ENCODE assay signal across 15 cellular contexts in genomic region chr9:131650254-131650653, GRCh38.
DNase-seq lines count a peak whose midpoint lies in the region; ATAC-seq and TF ChIP-seq lines count a peak whose summit lies in the region.
"Had no signal": no experiment of that assay in that cellular context is flagged by ENCODE, and none has a peak within 500 bp of the region (broad histone marks: within the 10 kb centered on the region; RNA-seq: fewer than 3 reads in every experiment).

No MANE protein-coding gene starts in this region.

- no peak overlapping the region for H3K4me3 ChIP-seq in BLaER1 treated with 17β-estradiol and CSF1 and Interleukin-3, amounts not matched to agents 10 nM and 100 nM
- H3K4me3 ChIP-seq in foreskin fibroblast (ENCODE audit: low read depth in 1 of 2, low read length in 2 of 2), result no peak overlapping the region
- no peak overlapping the region for H3K4me3 ChIP-seq in PC-3 (ENCODE audit: low read length)
- H3K4me3 ChIP-seq: hepatocyte, neural progenitor cell had no signal

- TF ChIP-seq CTCF in foreskin fibroblast (IDR thresholded peaks at IDR 0.05; ENCODE audit: low read depth, low read length) (no peak), PC-3 (conservative IDR thresholded peaks at IDR 0.05; ENCODE audit: low read depth, low read length) (no peak)

- no peaks in the 10 kb centered on the region for H3K27me3 ChIP-seq in BLaER1 treated with 17β-estradiol and CSF1 and Interleukin-3, amounts not matched to agents 10 nM and 100 nM
- no peaks in the 10 kb centered on the region for H3K27me3 ChIP-seq in PC-3 (ENCODE audit: low read length)
- H3K27me3 ChIP-seq: hepatocyte, neural progenitor cell had no signal

- no peak overlapping the region for H2AFZ ChIP-seq in PC-3 (ENCODE audit: low read length)
- H2AFZ ChIP-seq: hepatocyte, neural progenitor cell had no signal

- H3K27me3 Mint-ChIP-seq in T-cell, result no peaks in the 10 kb centered on the region
- H3K27me3 Mint-ChIP-seq: brain had no signal

- no peaks in the 10 kb centered on the region for H3K9me2 ChIP-seq in PC-3 (replicated peaks; ENCODE audit: low read length)

- CTCF ChIA-PET in T-cell (lab: Charles Lee) (interaction anchor here in 1 of 2 donors (0.5 kb wide), 1 partner anchor 16 kb away, joined by 8 read pairs; no protein-coding TSS in a partner anchor), PC-3 (lab: Charles Lee) (no interaction called here)

- ATAC-seq in T-cell (replicated peaks in 1 of 4) (no peak), sciatic nerve (peak; percentile 70), PC-3 (no peak), GM18873 (IDR thresholded peaks at IDR 0.05; ENCODE audit: low FRiP score, unreplicated experiment) (no peak)
- ATAC-seq: HCT116 had no signal

- H3K36me3 Mint-ChIP-seq in T-cell, result peaks cover 33% of the 10 kb centered on the region

- DNase-seq in T-cell (no peak), foreskin fibroblast (peak; percentile 93 to 94), sciatic nerve (ENCODE audit: low spot score) (no peak), NCI-H2107 treated with DMSO at 0.1 percent for 48 hours (lab: John Stamatoyannopoulos, UW; ENCODE audit: unreplicated experiment) (no peak), D341Med (ENCODE audit: low spot score) (no peak), PC-3 (no peak)
- DNase-seq: activated CD4-positive, alpha-beta T cell treated with anti-CD3 and anti-CD28 coated beads, Interleukin-2, amount 50 U/mL, for 48 hours; NCI-H1930; SHP77 treated with DMSO at 0.1 percent for 48 hours had no signal

- H3K79me2 ChIP-seq in PC-3 (ENCODE audit: low read length), result peaks cover 4% of the 10 kb centered on the region; the same call in 1 of the 2 replicates

- no peaks in the 10 kb centered on the region for H3K9me3 ChIP-seq in BLaER1 treated with 17β-estradiol and CSF1 and Interleukin-3, amounts not matched to agents 10 nM and 100 nM (replicated peaks in 1 of 11)
- no peaks in the 10 kb centered on the region for H3K9me3 ChIP-seq in PC-3 (ENCODE audit: low read length)

- H3K4me1 Mint-ChIP-seq in T-cell, result peaks cover 29 to 62% (median 53%) of the 10 kb centered on the region in 3 donors

- H3K27ac ChIP-seq in BLaER1 treated with 17β-estradiol and CSF1 and Interleukin-3, amounts not matched to agents 10 nM and 100 nM, result peak overlapping the region; percentile 5 to 81 (median 55); a peak in 19 of 22 replicates
- H3K27ac ChIP-seq in PC-3 (ENCODE audit: low read length), result no peak overlapping the region
- H3K27ac ChIP-seq: neural progenitor cell had no signal

- H3K4me1 ChIP-seq in BLaER1 treated with 17β-estradiol and CSF1 and Interleukin-3, amounts not matched to agents 10 nM and 100 nM, result peaks cover 11 to 92% (median 60%) of the 10 kb centered on the region in 10 experiments
- peaks cover 8% of the 10 kb centered on the region for H3K4me1 ChIP-seq in PC-3 (ENCODE audit: insufficient read depth, low read length)

- H3K9me3 Mint-ChIP-seq in T-cell, result no peaks in the 10 kb centered on the region
- H3K9me3 Mint-ChIP-seq: brain, neural progenitor cell had no signal

- no peak overlapping the region for H3K4me3 Mint-ChIP-seq in T-cell
- H3K4me3 Mint-ChIP-seq: brain, neural progenitor cell had no signal

- POLR2A ChIA-PET in T-cell (lab: Charles Lee), result interaction anchor here in 1 of 2 donors (0.9 kb wide), 1 partner anchor 18 kb away, joined by 4 read pairs; no protein-coding TSS in a partner anchor
- POLR2A ChIA-PET in PC-3 (lab: Charles Lee; ENCODE audit: unreplicated experiment), result no interaction called here

- H3K9ac ChIP-seq in BLaER1 treated with 17β-estradiol and CSF1 and Interleukin-3, amounts not matched to agents 10 nM and 100 nM, result peak overlapping the region in 3 of 11 experiments; percentile 1 to 53 (median 3); a peak in 3 of 22 replicates
- no peak overlapping the region for H3K9ac ChIP-seq in PC-3 (ENCODE audit: low read length)
- H3K9ac ChIP-seq: neural progenitor cell had no signal

- peak overlapping the region; percentile 31 to 44 for H3K27ac Mint-ChIP-seq in T-cell
- H3K27ac Mint-ChIP-seq: neural progenitor cell had no signal

- H3F3A ChIP-seq in PC-3 (ENCODE audit: low read length, unreplicated experiment), result no peaks in the 10 kb centered on the region

- BruUV-seq in PC-3 (replicated peaks; lab: Mats Ljungman, UMichigan), result no TSS peak

- peaks cover 4 to 82% (median 29%) of the 10 kb centered on the region in 11 experiments; a peak in 11 of 22 replicates for H4K20me1 ChIP-seq in BLaER1 treated with 17β-estradiol and CSF1 and Interleukin-3, amounts not matched to agents 10 nM and 100 nM
- H4K20me1 ChIP-seq in PC-3 (ENCODE audit: low read length), result no peaks in the 10 kb centered on the region

- intact Hi-C loops in sciatic nerve (cut with DNase I), result loop anchor here (5.0 to 10.0 kb wide), 2 partner anchors 55 to 1912 kb away; no protein-coding TSS in a partner anchor
- intact Hi-C loops in PC-3 (cut with micrococcal nuclease), result no loop called here

- peaks cover 42 to 68% (median 57%) of the 10 kb centered on the region in 11 experiments for H3K36me3 ChIP-seq in BLaER1 treated with 17β-estradiol and CSF1 and Interleukin-3, amounts not matched to agents 10 nM and 100 nM
- peaks cover 3% of the 10 kb centered on the region; the same call in 1 of the 2 replicates for H3K36me3 ChIP-seq in PC-3 (ENCODE audit: low read depth, low read length)
- H3K36me3 ChIP-seq: neural progenitor cell had no signal

- peak overlapping the region in 6 of 11 experiments; percentile 47 to 90 (median 78); a peak in 11 of 22 replicates for H3K4me2 ChIP-seq in BLaER1 treated with 17β-estradiol and CSF1 and Interleukin-3, amounts not matched to agents 10 nM and 100 nM
- no peak overlapping the region for H3K4me2 ChIP-seq in PC-3 (ENCODE audit: low read length)
- H3K4me2 ChIP-seq: hepatocyte, neural progenitor cell had no signal

Comparison
In these comparisons a context has a peak if more than half of its experiments do, and no peak if none do; other contexts are left out.
1. DNase-seq: peak in foreskin fibroblast (2 of 2); none in T-cell (0 of 34), sciatic nerve (single experiment), NCI-H2107 treated with DMSO at 0.1 percent for 48 hours (single experiment), D341Med (single experiment) and PC-3 (single experiment).